15 cellular contexts compared by ENCODE assay signal in the genomic region with DNA sequence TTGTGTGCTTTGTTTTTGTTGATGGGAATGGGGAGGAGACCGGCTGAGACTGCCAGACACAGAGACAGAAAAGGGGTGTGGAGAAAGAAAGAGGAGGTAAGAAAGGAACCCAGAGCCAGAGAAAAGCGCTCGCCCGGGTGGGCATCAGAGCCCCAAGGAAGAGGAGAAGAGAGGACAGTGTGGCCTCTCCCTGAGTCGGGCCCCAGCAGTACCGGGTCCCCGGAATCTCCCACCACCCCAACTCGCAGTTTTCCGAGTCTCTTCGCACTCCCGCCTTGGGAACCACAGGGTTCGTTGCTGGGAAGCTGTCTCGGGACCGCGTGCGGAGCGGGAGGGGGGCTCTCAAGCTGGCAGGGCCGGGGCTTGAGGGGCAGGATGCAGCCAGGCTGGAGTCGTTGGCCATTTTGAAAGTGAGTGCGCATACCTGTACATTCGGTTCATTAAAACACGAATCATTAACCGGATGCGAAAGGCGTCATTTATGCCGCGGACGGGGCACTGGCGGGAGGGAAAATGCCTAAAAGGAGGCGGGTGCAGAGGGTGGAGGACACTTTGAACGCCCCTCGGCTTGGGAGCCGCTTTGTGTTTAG. TPM values are rescaled to one million over a fixed set of nuclear protein-coding genes. Genes with fewer than 3 reads are reported as not detected.
A peak's percentile ranks its signal among the peaks of the same experiment; 100 is the strongest.
DNase-seq lines count a peak whose midpoint lies in the region; ATAC-seq and TF ChIP-seq lines count a peak whose summit lies in the region.
"Had no signal": no experiment of that assay in that cellular context is flagged by ENCODE, and none has a peak within 500 bp of the region (broad histone marks: within the 10 kb centered on the region; RNA-seq: fewer than 3 reads in every experiment).

No MANE protein-coding gene starts in this region.

- TF ChIP-seq CTCF in activated B cell treated with CpG ODN at 0.5 μM for 24 hours (IDR thresholded peaks at IDR 0.05) (no peak), GM13976 (IDR thresholded peaks at IDR 0.05; ENCODE audit: borderline replicate concordance, control extremely low read depth, extremely low read depth, insufficient read depth, missing control alignments) (no peak)

- intact Hi-C loops in activated B cell treated with CpG ODN at 0.5 μM for 24 hours (cut with micrococcal nuclease) = no loop called here

- H3K36me3 Mint-ChIP-seq in activated B cell treated with CpG ODN at 0.5 μM for 24 hours (ENCODE audit: low read depth) = peaks cover 2% of the 10 kb centered on the region
- H3K36me3 Mint-ChIP-seq in stimulated activated memory B cell treated with anti-CD40 and anti-IgM and Interleukin-4, amounts not matched to agents 10 μg/mL and 1 μg/mL and 100 μg/mL, for 72 hours = peaks cover 4% of the 10 kb centered on the region

- peak overlapping the region; percentile 59 for H3K4me3 Mint-ChIP-seq in activated B cell treated with CpG ODN at 0.5 μM for 24 hours
- peak overlapping the region; percentile 27 for H3K4me3 Mint-ChIP-seq in stimulated activated memory B cell treated with anti-CD40 and anti-IgM and Interleukin-4, amounts not matched to agents 10 μg/mL and 1 μg/mL and 100 μg/mL, for 72 hours

- peak; percentile 59 for DNase-seq in activated effector memory CD4-positive, alpha-beta T cell treated with anti-CD3 and anti-CD28 coated beads, Interleukin-2, amount 50 U/mL, for 16 hours
- DNase-seq in activated effector memory CD4-positive, alpha-beta T cell treated with Interleukin-2 at 50 U/mL for 16 hours = no peak
- DNase-seq in activated B cell treated with CpG ODN at 0.5 μM for 24 hours (no peak), GM13976 (ENCODE audit: low spot score) (no peak), NCI-H82 treated with DMSO at 0.1 percent for 48 hours (lab: John Stamatoyannopoulos, UW; ENCODE audit: unreplicated experiment) (no peak)
- DNase-seq in stimulated activated naive CD4-positive, alpha-beta T cell treated with Interleukin-2 at 50 U/mL for 16 hours (lab: John Stamatoyannopoulos, UW) = no peak
- DNase-seq: GDM1, NCI-H510A, SHP77 had no signal

- H3K27ac Mint-ChIP-seq in activated B cell treated with CpG ODN at 0.5 μM for 24 hours = no peak overlapping the region
- no peak overlapping the region for H3K27ac Mint-ChIP-seq in stimulated activated memory B cell treated with anti-CD40 and anti-IgM and Interleukin-4, amounts not matched to agents 10 μg/mL and 1 μg/mL and 100 μg/mL, for 72 hours

- no peaks in the 10 kb centered on the region for H3K9me3 Mint-ChIP-seq in activated B cell treated with CpG ODN at 0.5 μM for 24 hours
- peaks cover 3% of the 10 kb centered on the region for H3K9me3 Mint-ChIP-seq in stimulated activated memory B cell treated with anti-CD40 and anti-IgM and Interleukin-4, amounts not matched to agents 10 μg/mL and 1 μg/mL and 100 μg/mL, for 72 hours

- peaks cover 47% of the 10 kb centered on the region for H3K4me1 Mint-ChIP-seq in activated B cell treated with CpG ODN at 0.5 μM for 24 hours
- peaks cover 41% of the 10 kb centered on the region for H3K4me1 Mint-ChIP-seq in stimulated activated memory B cell treated with anti-CD40 and anti-IgM and Interleukin-4, amounts not matched to agents 10 μg/mL and 1 μg/mL and 100 μg/mL, for 72 hours

- ATAC-seq in activated B cell treated with CpG ODN at 0.5 μM for 24 hours (ENCODE audit: low read depth) = no peak
- no peak for ATAC-seq in stimulated activated memory B cell treated with anti-CD40 and anti-IgM and Interleukin-4, amounts not matched to agents 10 μg/mL and 1 μg/mL and 100 μg/mL, for 72 hours
- ATAC-seq: sciatic nerve had no signal

- CTCF ChIA-PET in activated B cell treated with CpG ODN at 0.5 μM for 24 hours (lab: Charles Lee) = no interaction called here

- H3K9ac ChIP-seq in iPS-20b (ENCODE audit: low read depth, low read length) = no peak overlapping the region

- no peaks in the 10 kb centered on the region for H3K36me3 ChIP-seq in iPS-20b (ENCODE audit: insufficient read depth, low read depth, low read length)
- H3K36me3 ChIP-seq: vagina had no signal

- H3K4me1 ChIP-seq in iPS-20b (ENCODE audit: insufficient read depth, low read length) = peaks cover 13% of the 10 kb centered on the region; the same call in 1 of the 2 replicates

- POLR2A ChIA-PET in activated B cell treated with CpG ODN at 0.5 μM for 24 hours (lab: Charles Lee) = interaction anchor here (1.1 kb wide), 1 partner anchor 44 kb away, joined by 3 read pairs; no protein-coding TSS in a partner anchor

- H3K27me3 ChIP-seq in iPS-20b (ENCODE audit: insufficient read depth, low read length) = peaks cover 100% of the 10 kb centered on the region

- in situ Hi-C loops in GM13976 (cut with MboI; ENCODE audit: low sequenced_read_pairs, unreplicated experiment) = loop anchor here (25.0 kb wide), 1 partner anchor 891 kb away; no protein-coding TSS in a partner anchor

- H3K4me3 ChIP-seq in iPS-20b (ENCODE audit: low read length) = peak overlapping the region; percentile 40

- H3K27ac ChIP-seq in iPS-20b (ENCODE audit: low read length) = no peak overlapping the region
- H3K27ac ChIP-seq: vagina had no signal

- H3K9me3 ChIP-seq in iPS-20b (ENCODE audit: insufficient read depth, low read depth, low read length) = no peaks in the 10 kb centered on the region; the same call in 1 of the 2 replicates
- H3K9me3 ChIP-seq: vagina had no signal

- H3K27me3 Mint-ChIP-seq in activated B cell treated with CpG ODN at 0.5 μM for 24 hours = peaks cover 61% of the 10 kb centered on the region
- H3K27me3 Mint-ChIP-seq in stimulated activated memory B cell treated with anti-CD40 and anti-IgM and Interleukin-4, amounts not matched to agents 10 μg/mL and 1 μg/mL and 100 μg/mL, for 72 hours = peaks cover 79% of the 10 kb centered on the region

RNA-seq across cellular contexts. Expression of gene SKOR1, which starts 3.2 kb away (rescaled TPM):
- 0.53 and 0.64 TPM in 2 replicates for total RNA-seq in activated B cell treated with CpG ODN at 0.5 μM for 24 hours
- total RNA-seq: glomerular endothelial cell had no signal

RNA-seq across cellular contexts. Expression of gene RNU6-1, which starts 11.4 kb away (rescaled TPM):
- not detected in 2 replicates for total RNA-seq in activated B cell treated with CpG ODN at 0.5 μM for 24 hours
- total RNA-seq: glomerular endothelial cell, mesenteric fat pad, sciatic nerve, vagina had no signal
